18 cellular contexts compared by ENCODE assay signal in genomic region chr21:35149698-35150097, GRCh38.
DNase-seq lines count a peak whose midpoint lies in the region; ATAC-seq and TF ChIP-seq lines count a peak whose summit lies in the region.
"Had no signal": no experiment of that assay in that cellular context is flagged by ENCODE, and none has a peak within 500 bp of the region (broad histone marks: within the 10 kb centered on the region; RNA-seq: fewer than 3 reads in every experiment).

No MANE protein-coding gene starts in this region.

- no peak overlapping the region for H3K27ac ChIP-seq in prostate gland
- H3K27ac ChIP-seq: BLaER1 treated with 17β-estradiol and CSF1 and Interleukin-3, amounts not matched to agents 10 nM and 100 nM had no signal

- peaks cover 8% of the 10 kb centered on the region for H3K36me3 Mint-ChIP-seq in activated naive CD8-positive, alpha-beta T cell treated with anti-CD3 and anti-CD28 coated beads for 36 hours

- H3K27ac Mint-ChIP-seq in activated naive CD8-positive, alpha-beta T cell treated with anti-CD3 and anti-CD28 coated beads for 36 hours: peak overlapping the region; percentile 47
- H3K27ac Mint-ChIP-seq: T-helper 17 cell had no signal

- ATAC-seq in GM18498 (IDR thresholded peaks at IDR 0.05; ENCODE audit: unreplicated experiment): no peak
- ATAC-seq: T-helper 17 cell had no signal

- H3K4me3 Mint-ChIP-seq in activated naive CD8-positive, alpha-beta T cell treated with anti-CD3 and anti-CD28 coated beads for 36 hours: no peak overlapping the region
- H3K4me3 Mint-ChIP-seq: T-helper 17 cell had no signal

- DNase-seq in AG10803 (ENCODE audit: low read depth) (peak; percentile 59), GM03348 (ENCODE audit: low spot score) (peak; percentile 47), fibroblast of villous mesenchyme (ENCODE audit: low read depth) (peak; percentile 24), germinal center (ENCODE audit: low spot score) (no peak), NCI-H1417 treated with DMSO at 0.1 percent for 48 hours (lab: John Stamatoyannopoulos, UW) (no peak), prostate gland (ENCODE audit: low spot score) (no peak)
- DNase-seq in activated naive CD8-positive, alpha-beta T cell treated with anti-CD3 and anti-CD28 coated beads for 36 hours: no peak
- DNase-seq: activated CD4-positive, alpha-beta T cell treated with anti-CD3 and anti-CD28 coated beads for 48 hours; activated gamma-delta T cell; caudate nucleus; DMS53; midbrain; NCI-H774; occipital lobe; T-helper 17 cell had no signal

- H3K4me3 ChIP-seq in AG10803 (ENCODE audit: low read length) (no peak overlapping the region), fibroblast of villous mesenchyme (ENCODE audit: low read depth, low read length) (no peak overlapping the region), prostate gland (no peak overlapping the region)
- H3K4me3 ChIP-seq: BLaER1 treated with 17β-estradiol and CSF1 and Interleukin-3, amounts not matched to agents 10 nM and 100 nM; skin epidermis had no signal

- H3K9me3 Mint-ChIP-seq in activated naive CD8-positive, alpha-beta T cell treated with anti-CD3 and anti-CD28 coated beads for 36 hours: peaks cover 8% of the 10 kb centered on the region

- H3K27me3 Mint-ChIP-seq in activated naive CD8-positive, alpha-beta T cell treated with anti-CD3 and anti-CD28 coated beads for 36 hours: no peaks in the 10 kb centered on the region

- no peaks in the 10 kb centered on the region for H3K36me3 ChIP-seq in prostate gland
- H3K36me3 ChIP-seq: BLaER1 treated with 17β-estradiol and CSF1 and Interleukin-3, amounts not matched to agents 10 nM and 100 nM had no signal

- H3K9me3 ChIP-seq in prostate gland: no peaks in the 10 kb centered on the region

- H3K27me3 ChIP-seq in prostate gland (replicated peaks; ENCODE audit: insufficient read depth): no peaks in the 10 kb centered on the region
- H3K27me3 ChIP-seq: BLaER1 treated with 17β-estradiol and CSF1 and Interleukin-3, amounts not matched to agents 10 nM and 100 nM had no signal

- no peak for TF ChIP-seq POLR2A in prostate gland (IDR thresholded peaks at IDR 0.05)

- no peak for TF ChIP-seq CTCF in AG10803 (conservative IDR thresholded peaks at IDR 0.05; ENCODE audit: low read length)
- TF ChIP-seq CTCF in fibroblast of villous mesenchyme (IDR thresholded peaks at IDR 0.05; ENCODE audit: insufficient read depth, low read depth, low read length): no peak
- no peak for TF ChIP-seq CTCF in prostate gland (IDR thresholded peaks at IDR 0.05)

- WGBS in prostate gland: 64% methylated on average over 3 of the region's 3 CpGs

- intact Hi-C loops in prostate gland (cut with DNase I): no loop called here

- no peaks in the 10 kb centered on the region for H3K4me1 ChIP-seq in prostate gland (replicated peaks)

- peaks cover 47% of the 10 kb centered on the region for H3K4me1 Mint-ChIP-seq in activated naive CD8-positive, alpha-beta T cell treated with anti-CD3 and anti-CD28 coated beads for 36 hours

Comparison
In these comparisons a context has a peak if more than half of its experiments do, and no peak if none do; other contexts are left out.
1. DNase-seq: peak in AG10803 (single experiment), GM03348 (single experiment) and fibroblast of villous mesenchyme (single experiment); none in activated naive CD8-positive, alpha-beta T cell treated with anti-CD3 and anti-CD28 coated beads for 36 hours (single experiment), germinal center (single experiment), NCI-H1417 treated with DMSO at 0.1 percent for 48 hours (single experiment) and prostate gland (single experiment).